In genomic region chr2:83253848-83254247, GRCh38 we compare ENCODE assay signal across 27 cellular contexts.
"Had no signal": no experiment of that assay in that cellular context is flagged by ENCODE, and none has a peak within 500 bp of the region (broad histone marks: within the 10 kb centered on the region; RNA-seq: fewer than 3 reads in every experiment).

No MANE protein-coding gene starts in this region.

- H3K27ac ChIP-seq: stomach, suprapubic skin, testis, thoracic aorta, thyroid gland, tibial artery, tibial nerve, transverse colon, upper lobe of left lung, upper lobe of right lung, uterus, vagina had no signal

- H3K36me3 ChIP-seq: stomach, suprapubic skin, thoracic aorta, thyroid gland, tibial artery, tibial nerve, transverse colon, upper lobe of left lung, upper lobe of right lung, uterus, vagina had no signal

- H3K27me3 ChIP-seq: stomach, suprapubic skin, testis, thyroid gland, tibial artery, tibial nerve, transverse colon, upper lobe of left lung, upper lobe of right lung, uterus, vagina had no signal

- ATAC-seq: stimulated activated effector memory CD8-positive, alpha-beta T cell treated with anti-CD3 and anti-CD28 coated beads, Interleukin-12 subunit alpha, Interleukin-12 subunit beta, amount 100 ng/mL, for 72 hours; stimulated activated memory B cell treated with anti-CD40 and anti-IgM and Interleukin-4, amounts not matched to agents 10 μg/mL and 1 μg/mL and 100 μg/mL, for 72 hours; stimulated activated naive B cell treated with anti-CD40 and anti-IgM and Interleukin-4, amounts not matched to agents 10 μg/mL and 1 μg/mL and 100 μg/mL, for 72 hours; stimulated activated naive CD8-positive, alpha-beta T cell treated with anti-CD3 and anti-CD28 coated beads, Interleukin-15, amount 100 ng/mL, for 72 hours; stimulated activated naive CD8-positive, alpha-beta T cell treated with anti-CD3 and anti-CD28 coated beads, Interleukin-15, Interleukin-2, amounts not matched to agents 100 U/mL and 50 U/mL, for 24 hours; upper lobe of right lung had no signal

- H3K4me1 ChIP-seq: stomach, suprapubic skin, testis, thyroid gland, tibial artery, tibial nerve, transverse colon, upper lobe of left lung, upper lobe of right lung, uterus, vagina had no signal

- H3K9me3 ChIP-seq: suprapubic skin, testis, thoracic aorta, thyroid gland, tibial artery, transverse colon, upper lobe of right lung, uterus, vagina had no signal

- DNase-seq: stimulated activated CD4-positive, alpha-beta T cell treated with anti-CD3 and anti-CD28 coated beads, Interleukin-2, amount 100 ng/mL, for 48 hours; stimulated activated CD4-positive, alpha-beta T cell treated with anti-CD3 and anti-CD28 coated beads, Interleukin-4, amount 100 ng/mL, for 1 hour; stimulated activated CD4-positive, alpha-beta T cell treated with anti-CD3 and anti-CD28 coated beads, Interleukin-4, amount 100 ng/mL, for 24 hours; stimulated activated CD4-positive, alpha-beta T cell treated with anti-CD3 and anti-CD28 coated beads, Interleukin-4, amount 100 ng/mL, for 4 hours; stimulated activated CD8-positive, alpha-beta memory T cell treated with anti-CD3 and anti-CD28 coated beads, Interleukin-4, amount 100 ng/mL, for 48 hours; stimulated activated naive B cell treated with anti-CD40 and anti-IgM and Interleukin-4, amounts not matched to agents 10 μg/mL and 1 μg/mL and 100 μg/mL, for 72 hours; stimulated activated naive CD4-positive, alpha-beta T cell; stimulated activated naive CD4-positive, alpha-beta T cell treated with Interleukin-2 at 50 U/mL for 16 hours; stimulated activated naive CD8-positive, alpha-beta T cell treated with anti-CD3 and anti-CD28 coated beads, Interleukin-15, amount 100 ng/mL, for 72 hours; stimulated activated naive CD8-positive, alpha-beta T cell treated with anti-CD3 and anti-CD28 coated beads, Interleukin-15, Interleukin-2, amounts not matched to agents 100 U/mL and 50 U/mL, for 24 hours; stomach; substantia nigra; testis; thyroid gland; tibial artery; transverse colon; trophoblast cell; upper lobe of left lung; upper lobe of right lung; uterus had no signal

- FAIRE-seq: urothelium cell line had no signal

- H3K4me3 ChIP-seq: stomach, suprapubic skin, testis, thoracic aorta, thyroid gland, tibial artery, tibial nerve, transverse colon, upper lobe of left lung, upper lobe of right lung, uterus, vagina had no signal
